ENCODE assay signal across 13 cellular contexts in the genomic region with DNA sequence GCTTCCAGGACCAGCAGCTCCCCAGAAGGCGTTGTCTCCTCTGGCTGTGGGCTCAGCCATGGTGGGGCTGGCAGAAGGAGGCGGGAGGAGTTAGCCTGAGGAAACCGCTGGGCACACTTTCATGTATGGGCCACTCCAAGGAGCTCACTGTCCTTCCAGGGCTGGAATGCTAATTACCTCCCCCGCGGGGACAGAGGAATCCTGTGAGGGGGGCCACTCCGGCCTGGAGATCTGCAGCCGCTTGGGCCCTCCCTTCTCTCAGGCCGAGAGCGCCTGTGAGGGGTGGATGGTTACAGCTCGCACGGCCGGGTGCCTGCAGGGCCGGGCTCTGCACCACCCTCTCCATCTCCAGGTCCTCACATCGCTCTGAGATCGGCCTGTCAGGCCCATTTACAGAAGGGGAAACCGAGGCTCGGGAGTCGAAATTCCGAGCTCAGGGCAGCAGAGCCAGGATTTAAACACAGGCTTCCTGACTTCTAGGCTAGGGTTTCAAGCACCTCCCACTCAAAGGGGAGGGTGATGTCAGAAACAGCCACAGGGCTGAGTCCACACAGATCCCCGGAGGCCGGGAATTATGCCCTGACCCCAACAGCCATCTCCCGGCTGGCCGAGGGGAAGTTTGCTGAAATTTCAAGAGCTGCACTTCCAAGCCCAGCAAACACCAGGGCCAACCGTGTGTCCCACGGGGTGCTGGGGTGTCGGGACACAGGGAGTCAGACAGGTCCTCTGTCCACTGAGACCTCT. TPM values are rescaled to one million over a fixed set of nuclear protein-coding genes. Genes with fewer than 3 reads are reported as not detected.
DNase-seq lines count a peak whose midpoint lies in the region; ATAC-seq, FAIRE-seq and TF ChIP-seq lines count a peak whose summit lies in the region.
"Had no signal": no experiment of that assay in that cellular context is flagged by ENCODE, and none has a peak within 500 bp of the region (broad histone marks: within the 10 kb centered on the region; RNA-seq: fewer than 3 reads in every experiment).

No MANE protein-coding gene starts in this region.

- ATAC-seq in sciatic nerve: peak; percentile 58
- ATAC-seq: activated CD4-positive, alpha-beta T cell treated with anti-CD3 and anti-CD28 coated beads for 36 hours had no signal

- H3K36me3 Mint-ChIP-seq in chondrocyte (ENCODE audit: low read depth): no peaks in the 10 kb centered on the region
- H3K36me3 Mint-ChIP-seq: activated naive CD4-positive, alpha-beta T cell treated with anti-CD3 and anti-CD28 coated beads, Interleukin-2, amount 50 U/mL, for 24 hours had no signal

- H3K9me3 ChIP-seq in HEK293 (ENCODE audit: control insufficient read depth, insufficient read depth, low read depth, low read length) (no peaks in the 10 kb centered on the region), kidney (ENCODE audit: control insufficient read depth in 1 of 2, low read length in 2 of 2) (no peaks in the 10 kb centered on the region)

- TF ChIP-seq CTCF in HEK293 (tag by site-specific recombination; IDR thresholded peaks at IDR 0.05) (no peak), chondrocyte (IDR thresholded peaks at IDR 0.05) (no peak), kidney (IDR thresholded peaks at IDR 0.05; ENCODE audit: borderline replicate concordance, extremely low read depth, insufficient read depth) (no peak)

- H3K27ac ChIP-seq in HEK293 (ENCODE audit: extremely low read depth, low read depth, low read length) (no peak overlapping the region), kidney (ENCODE audit: low read depth in 2 of 2, low read length in 2 of 2) (peak overlapping the region in 1 of 2 donors; percentile 32)

- H3K4me1 Mint-ChIP-seq in chondrocyte (ENCODE audit: low read depth): peaks cover 43% of the 10 kb centered on the region
- H3K4me1 Mint-ChIP-seq: activated CD4-positive, alpha-beta T cell treated with anti-CD3 and anti-CD28 coated beads for 36 hours; activated naive CD4-positive, alpha-beta T cell treated with anti-CD3 and anti-CD28 coated beads, Interleukin-2, amount 50 U/mL, for 24 hours had no signal

- H3K9me3 Mint-ChIP-seq in chondrocyte (ENCODE audit: low read depth): no peaks in the 10 kb centered on the region
- H3K9me3 Mint-ChIP-seq: activated naive CD4-positive, alpha-beta T cell treated with anti-CD3 and anti-CD28 coated beads, Interleukin-2, amount 50 U/mL, for 24 hours had no signal

- H3K36me3 ChIP-seq in HEK293 (ENCODE audit: control insufficient read depth in 2 of 2, insufficient read depth in 1 of 2, low read length in 2 of 2): no peaks in the 10 kb centered on the region
- no peaks in the 10 kb centered on the region for H3K36me3 ChIP-seq in kidney (ENCODE audit: control insufficient read depth in 1 of 2, insufficient read depth in 2 of 2, low read length in 2 of 2)

- FAIRE-seq in kidney (lab: Jason Lieb, UNC) (no peak), GM12891 (lab: Jason Lieb, UNC) (no peak)

- H3K4me3 ChIP-seq in HEK293 (ENCODE audit: low read depth, low read length): no peak overlapping the region
- no peak overlapping the region for H3K4me3 ChIP-seq in kidney (ENCODE audit: low read length in 2 of 2)

- H3K27me3 Mint-ChIP-seq in chondrocyte (ENCODE audit: low read depth): no peaks in the 10 kb centered on the region
- H3K27me3 Mint-ChIP-seq: activated CD4-positive, alpha-beta T cell treated with anti-CD3 and anti-CD28 coated beads for 36 hours; activated naive CD4-positive, alpha-beta T cell treated with anti-CD3 and anti-CD28 coated beads, Interleukin-2, amount 50 U/mL, for 24 hours had no signal

- CTCF ChIA-PET in HEK293 (lab: Yijun Ruan, JAX): no interaction called here

- H3K9ac ChIP-seq in kidney (ENCODE audit: low read length in 2 of 2): no peak overlapping the region

- no peak for TF ChIP-seq POLR2A in GM12891 (IDR thresholded peaks at IDR 0.05; ENCODE audit: low read depth, low read length)

- intact Hi-C loops in kidney (cut with DNase I): no loop called here
- intact Hi-C loops in sciatic nerve (cut with DNase I): no loop called here

- H3K27ac Mint-ChIP-seq in chondrocyte (ENCODE audit: unreplicated experiment): peak overlapping the region; percentile 94
- H3K27ac Mint-ChIP-seq: activated CD4-positive, alpha-beta T cell treated with anti-CD3 and anti-CD28 coated beads for 36 hours; activated naive CD4-positive, alpha-beta T cell treated with anti-CD3 and anti-CD28 coated beads, Interleukin-2, amount 50 U/mL, for 24 hours had no signal

- POLR2A ChIA-PET in HEK293 (lab: Yijun Ruan, JAX): interaction anchor here (1.0 kb wide), 1 partner anchor 12 kb away, joined by 3 read pairs; no protein-coding TSS in a partner anchor

- peak; percentile 92 for DNase-seq in chondrocyte (ENCODE audit: low spot score)
- DNase-seq in kidney: peak; percentile 86
- DNase-seq in sciatic nerve (ENCODE audit: low spot score): no peak
- DNase-seq in NCI-H1048 (lab: John Stamatoyannopoulos, UW): no peak
- DNase-seq in GM12891 (ENCODE audit: insufficient read length, low spot score): no peak
- no peak for DNase-seq in NCI-H1092 (lab: John Stamatoyannopoulos, UW)
- no peak for DNase-seq in SKM-1 treated with dmso at 0.1 percent for 144 hours (lab: John Stamatoyannopoulos, UW; ENCODE audit: unreplicated experiment)
- DNase-seq: activated CD4-positive, alpha-beta T cell treated with anti-CD3 and anti-CD28 coated beads for 36 hours; COR-L47; erythroblast; stimulated activated CD4-positive, alpha-beta T cell treated with anti-CD3 and anti-CD28 coated beads, Interleukin-4, amount 100 ng/mL, for 4 hours had no signal

- H3K4me3 Mint-ChIP-seq in chondrocyte (ENCODE audit: unreplicated experiment): no peak overlapping the region
- H3K4me3 Mint-ChIP-seq: activated CD4-positive, alpha-beta T cell treated with anti-CD3 and anti-CD28 coated beads for 36 hours; activated naive CD4-positive, alpha-beta T cell treated with anti-CD3 and anti-CD28 coated beads, Interleukin-2, amount 50 U/mL, for 24 hours had no signal

- H3K4me1 ChIP-seq in HEK293 (ENCODE audit: control insufficient read depth, insufficient read depth, low read length) (no peaks in the 10 kb centered on the region), kidney (ENCODE audit: control insufficient read depth in 1 of 2, insufficient read depth in 1 of 2, low read depth in 1 of 2, low read length in 2 of 2) (peaks cover 0 to 19% of the 10 kb centered on the region in 2 donors)

TF ChIP-seq in HEK293, 187 proteins besides CTCF, POLR2A, EP300 and RAD21:
- TF ChIP-seq ZNF341 (tag by site-specific recombination; IDR thresholded peaks at IDR 0.05; ENCODE audit: low read depth) (peak; percentile 54; the same call in 1 of the 2 replicates), ZNF146 (tag by site-specific recombination; IDR thresholded peaks at IDR 0.05) (no peak), ZNF777 (tag by site-specific recombination; IDR thresholded peaks at IDR 0.05; ENCODE audit: borderline replicate concordance) (no peak), ZNF423 (tag by site-specific recombination; IDR thresholded peaks at IDR 0.05) (no peak), GLIS1 (tag by site-specific recombination; IDR thresholded peaks at IDR 0.05) (peak; percentile 72), ZEB2 (tag by site-specific recombination; IDR thresholded peaks at IDR 0.05) (no peak), SCRT2 (tag by site-specific recombination; IDR thresholded peaks at IDR 0.05) (no peak), EGR2 (tag by site-specific recombination; IDR thresholded peaks at IDR 0.05; ENCODE audit: low read depth) (peak; percentile 33; the same call in 1 of the 2 replicates), ZBTB20 (tag by site-specific recombination; IDR thresholded peaks at IDR 0.05) (peak; percentile 47; the same call in 1 of the 2 replicates), MYNN (tag by site-specific recombination; IDR thresholded peaks at IDR 0.05; ENCODE audit: borderline replicate concordance) (no peak), ZNF114 (tag by site-specific recombination; IDR thresholded peaks at IDR 0.05) (no peak), ZFHX2 (tag by site-specific recombination; conservative IDR thresholded peaks at IDR 0.05) (peak; percentile 55), ZNF394 (tag by site-specific recombination; IDR thresholded peaks at IDR 0.05; ENCODE audit: borderline replicate concordance) (no peak), ZIC2 (tag by site-specific recombination; IDR thresholded peaks at IDR 0.05) (peak; percentile 43; the same call in 1 of the 2 replicates)

TF ChIP-seq in GM12891, 5 proteins besides CTCF, POLR2A, EP300 and RAD21:
- no peak for TF ChIP-seq PAX5 (IDR thresholded peaks at IDR 0.05; ENCODE audit: insufficient read depth, low read length, severe bottlenecking)
- TF ChIP-seq POU2F2 (IDR thresholded peaks at IDR 0.05; ENCODE audit: low read depth, low read length): no peak
- no peak for TF ChIP-seq SPI1 (IDR thresholded peaks at IDR 0.05; ENCODE audit: low read depth, low read length)
- no peak for TF ChIP-seq POLR2AphosphoS5 (IDR thresholded peaks at IDR 0.05; ENCODE audit: low read depth, low read length)
- no peak for TF ChIP-seq TAF1 (IDR thresholded peaks at IDR 0.05; ENCODE audit: low read depth, low read length)
TF ChIP-seq in GM12891: peak in this region for 0.

RNA-seq across cellular contexts. Expression of gene PDGFA, which starts 59.1 kb away (rescaled TPM):
- total RNA-seq in chondrocyte (38.1 to 72.5 TPM (median 70.6 TPM) in 3 replicates), kidney (53.0 TPM), sciatic nerve (36.5 TPM)
- 14.1 TPM for polyA plus RNA-seq in kidney (ENCODE audit: insufficient read depth, low read depth, low replicate concordance)
- 2.3 TPM for polyA plus RNA-seq in GM12891 (2012; ENCODE audit: low read depth, missing spikeins)

Comparison
In these comparisons a context has a peak if more than half of its experiments do, and no peak if none do; other contexts are left out.
1. DNase-seq: peak in chondrocyte (single experiment) and kidney (single experiment); none in sciatic nerve (single experiment), NCI-H1048 (single experiment), GM12891 (single experiment), NCI-H1092 (single experiment) and SKM-1 treated with dmso at 0.1 percent for 144 hours (single experiment).